ENCODE assay signal across 1 cellular context in the genomic region with DNA sequence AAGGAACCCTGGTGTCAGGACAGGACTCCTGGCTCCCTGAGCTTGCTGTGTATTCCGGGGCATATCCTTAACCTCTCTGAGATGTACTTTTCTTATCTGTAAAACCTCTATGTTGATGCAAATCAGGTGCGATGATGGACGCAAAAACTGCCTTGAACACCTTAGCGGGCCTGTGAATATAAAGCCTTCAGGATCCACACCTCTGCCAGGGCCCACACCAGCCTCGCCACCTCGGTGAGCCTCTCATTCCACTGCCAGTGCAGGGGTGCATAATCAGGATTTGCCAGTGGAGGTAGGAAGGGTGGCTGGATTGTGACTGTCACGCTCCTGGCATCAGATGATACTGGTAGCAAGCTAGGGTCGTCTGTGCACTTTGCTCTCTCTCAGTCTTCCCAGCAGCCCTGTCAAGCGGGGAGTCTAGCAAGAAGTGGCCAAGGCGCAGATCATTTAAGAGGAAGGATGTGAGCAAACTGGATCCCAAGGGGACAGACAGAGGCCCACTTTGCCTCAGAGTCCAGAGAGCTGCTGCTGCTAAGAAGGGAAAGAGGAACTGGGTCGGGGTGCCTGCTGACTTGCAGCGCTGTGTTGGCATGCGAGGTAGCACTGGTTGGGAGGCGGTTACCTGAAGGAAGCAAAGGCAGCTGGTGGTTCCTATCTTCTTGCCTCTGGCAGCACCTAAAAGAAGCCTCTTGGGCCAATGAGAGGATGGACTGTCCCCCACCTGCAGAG.
TF ChIP-seq lines count a peak whose summit lies in the region.

No MANE protein-coding gene starts in this region.

TF ChIP-seq in HepG2, 621 proteins besides CTCF, POLR2A, EP300 and RAD21:
- no peak for TF ChIP-seq SIN3B (IDR thresholded peaks at IDR 0.05; ENCODE audit: low read length)
- no peak for TF ChIP-seq DPF2 (CRISPR knock-in tag; IDR thresholded peaks at IDR 0.05; ENCODE audit: borderline replicate concordance, low read depth)
- peak; percentile 53 for TF ChIP-seq ZNF768 (CRISPR knock-in tag; IDR thresholded peaks at IDR 0.05)
